In genomic region chr16:88398170-88398873, GRCh38 we compare ENCODE assay signal across 24 cellular contexts.
"Had no signal": no experiment of that assay in that cellular context is flagged by ENCODE, and none has a peak within 500 bp of the region (broad histone marks: within the 10 kb centered on the region; RNA-seq: fewer than 3 reads in every experiment).

No MANE protein-coding gene starts in this region.

- H3K27ac ChIP-seq: epithelial cell of prostate, esophagus squamous epithelium, foreskin keratinocyte, left ventricle myocardium inferior, lower lobe of right lung, right atrium auricular region, suprapubic skin, thyroid gland, upper lobe of left lung had no signal

- H3K36me3 ChIP-seq: esophagus squamous epithelium, left ventricle myocardium inferior, lower lobe of right lung, right atrium auricular region, suprapubic skin, thyroid gland, upper lobe of left lung had no signal

- H3K27ac Mint-ChIP-seq: dendritic cell treated with granulocyte-macrophage colony-stimulating factor and Interleukin-4, amounts not matched to agents 40 ng/mL and 50 ng/mL, for 4 days; memory B cell; mesothelial cell of epicardium; nephron; stimulated activated effector memory CD8-positive, alpha-beta T cell treated with anti-CD3 and anti-CD28 coated beads, Interleukin-12 subunit alpha, Interleukin-12 subunit beta, amount 100 ng/mL, for 72 hours had no signal

- H3K4me3 Mint-ChIP-seq: dendritic cell treated with granulocyte-macrophage colony-stimulating factor and Interleukin-4, amounts not matched to agents 40 ng/mL and 50 ng/mL, for 4 days; effector memory CD8-positive, alpha-beta T cell; memory B cell; mesothelial cell of epicardium; nephron; stimulated activated effector memory CD8-positive, alpha-beta T cell treated with anti-CD3 and anti-CD28 coated beads, Interleukin-12 subunit alpha, Interleukin-12 subunit beta, amount 100 ng/mL, for 72 hours had no signal

- H3K9me3 ChIP-seq: esophagus squamous epithelium, left ventricle myocardium inferior, lower lobe of right lung, right atrium auricular region, suprapubic skin, thyroid gland, upper lobe of left lung had no signal

- DNase-seq: cerebellar nuclear complex; effector memory CD8-positive, alpha-beta T cell; esophagus squamous epithelium; foreskin keratinocyte; kidney; left cardiac atrium; left ventricle myocardium inferior; lower lobe of right lung; posterior cingulate gyrus; stimulated activated CD4-positive, alpha-beta T cell treated with anti-CD3 and anti-CD28 coated beads, Interleukin-4, amount 100 ng/mL, for 1 hour; stimulated activated CD8-positive, alpha-beta memory T cell treated with anti-CD3 and anti-CD28 coated beads, Interleukin-4, amount 100 ng/mL, for 48 hours; stimulated activated naive CD8-positive, alpha-beta T cell treated with anti-CD3 and anti-CD28 coated beads, Interleukin-15, Interleukin-2, amounts not matched to agents 100 U/mL and 50 U/mL, for 24 hours; thyroid gland had no signal

- H3K4me1 ChIP-seq: esophagus squamous epithelium, foreskin keratinocyte, lower lobe of right lung, right atrium auricular region, thyroid gland, upper lobe of left lung had no signal

- ATAC-seq: effector memory CD8-positive, alpha-beta T cell; foreskin keratinocyte; lower lobe of right lung; stimulated activated effector memory CD8-positive, alpha-beta T cell treated with anti-CD3 and anti-CD28 coated beads, Interleukin-12 subunit alpha, Interleukin-12 subunit beta, amount 100 ng/mL, for 72 hours; stimulated activated naive CD8-positive, alpha-beta T cell treated with anti-CD3 and anti-CD28 coated beads, Interleukin-15, Interleukin-2, amounts not matched to agents 100 U/mL and 50 U/mL, for 24 hours had no signal

- H3K36me3 Mint-ChIP-seq: stimulated activated effector memory CD8-positive, alpha-beta T cell treated with anti-CD3 and anti-CD28 coated beads, Interleukin-12 subunit alpha, Interleukin-12 subunit beta, amount 100 ng/mL, for 72 hours had no signal

- FAIRE-seq: colon, kidney had no signal

- H3K4me1 Mint-ChIP-seq: memory B cell; mesothelial cell of epicardium; stimulated activated effector memory CD8-positive, alpha-beta T cell treated with anti-CD3 and anti-CD28 coated beads, Interleukin-12 subunit alpha, Interleukin-12 subunit beta, amount 100 ng/mL, for 72 hours had no signal

- H3K4me3 ChIP-seq: esophagus squamous epithelium, left ventricle myocardium inferior, lower lobe of right lung, right atrium auricular region, smooth muscle cell, suprapubic skin, thyroid gland, upper lobe of left lung had no signal

- H3K4me2 ChIP-seq: smooth muscle cell had no signal

- H3K9me3 Mint-ChIP-seq: mesothelial cell of epicardium, nephron had no signal

- H3K27me3 ChIP-seq: foreskin keratinocyte, right atrium auricular region, suprapubic skin, thyroid gland, upper lobe of left lung had no signal
